Comparison of ENCODE assay signal across 6 cellular contexts in genomic region chr7:99379693-99380031, GRCh38. TPM values are rescaled to one million over a fixed set of nuclear protein-coding genes. Genes with fewer than 3 reads are reported as not detected.
DNase-seq lines count a peak whose midpoint lies in the region; TF ChIP-seq lines count a peak whose summit lies in the region.
"Not testable (repeated sequence)": the region's sequence is repeated elsewhere in the genome, so short reads cannot be mapped to it uniquely, and the experiment has no call there.

No MANE protein-coding gene starts in this region.

- CTCF ChIA-PET in activated naive CD4-positive, alpha-beta T cell treated with anti-CD3 and anti-CD28 coated beads, Interleukin-2, amount 10 ng/mL, durations not matched to agents 7 days and 5 days (lab: Charles Lee), result not testable (repeated sequence)

- peak overlapping the region; percentile 74 for H3K4me3 Mint-ChIP-seq in activated naive CD4-positive, alpha-beta T cell treated with anti-CD3 and anti-CD28 coated beads, Interleukin-2, amount 10 ng/mL, durations not matched to agents 7 days and 5 days

- H3K27ac ChIP-seq in Karpas-422 (ENCODE audit: low read length), result peak overlapping the region; percentile 87
- H3K27ac ChIP-seq in epithelial cell of prostate, result peak overlapping the region; percentile 89
- H3K27ac ChIP-seq in mesendoderm (ENCODE audit: low read depth, low read length), result peak overlapping the region; percentile 46
- peak overlapping the region; percentile 78 for H3K27ac ChIP-seq in smooth muscle cell (ENCODE audit: low read depth)

- peaks cover 31% of the 10 kb centered on the region for H3K36me3 Mint-ChIP-seq in activated naive CD4-positive, alpha-beta T cell treated with anti-CD3 and anti-CD28 coated beads, Interleukin-2, amount 10 ng/mL, durations not matched to agents 7 days and 5 days

- not testable (repeated sequence) for H3K23ac ChIP-seq in mesendoderm (ENCODE audit: low read length)

- not testable (repeated sequence) for H4K8ac ChIP-seq in mesendoderm (ENCODE audit: low read depth, low read length)

- not testable (repeated sequence) for TF ChIP-seq CTCF in AG09309 (IDR thresholded peaks at IDR 0.05; ENCODE audit: control insufficient read depth, insufficient read depth, low read depth, low read length, missing control alignments); smooth muscle cell (IDR thresholded peaks at IDR 0.05; ENCODE audit: borderline replicate concordance, insufficient read depth, poor library complexity, severe bottlenecking)

- peaks cover 10% of the 10 kb centered on the region for H3F3A ChIP-seq in smooth muscle cell (ENCODE audit: low read depth)

- DNase-seq in AG09309 (ENCODE audit: low read depth); Karpas-422; activated naive CD4-positive, alpha-beta T cell treated with anti-CD3 and anti-CD28 coated beads, Interleukin-2, amount 10 ng/mL, durations not matched to agents 7 days and 5 days; epithelial cell of prostate (ENCODE audit: low read depth, low spot score); mesendoderm; smooth muscle cell (lab: John Stamatoyannopoulos, UW; ENCODE audit: unreplicated experiment): not testable (repeated sequence)

- H2AFZ ChIP-seq in Karpas-422 (ENCODE audit: low read length); smooth muscle cell (ENCODE audit: low read depth): not testable (repeated sequence)

- H3K4me1 ChIP-seq in Karpas-422 (ENCODE audit: low read length), result peaks cover 47% of the 10 kb centered on the region
- not testable (repeated sequence) for H3K4me1 ChIP-seq in mesendoderm (ENCODE audit: control insufficient read depth, low read depth, low read length); smooth muscle cell (ENCODE audit: low read depth)

- not testable (repeated sequence) for H4K20me1 ChIP-seq in Karpas-422 (ENCODE audit: insufficient read depth, low read depth, low read length)
- H4K20me1 ChIP-seq in smooth muscle cell (ENCODE audit: low read depth), result peaks cover 70% of the 10 kb centered on the region

- not testable (repeated sequence) for H2AK5ac ChIP-seq in mesendoderm (ENCODE audit: low read length)

- H3K27me3 ChIP-seq in Karpas-422 (ENCODE audit: low read length); mesendoderm (ENCODE audit: insufficient read depth, low read length, poor library complexity); smooth muscle cell (ENCODE audit: low read depth): not testable (repeated sequence)

- H3K79me2 ChIP-seq in Karpas-422 (ENCODE audit: low read length) (peaks cover 85% of the 10 kb centered on the region), mesendoderm (ENCODE audit: control insufficient read depth, insufficient read depth, low read length) (peaks cover 13% of the 10 kb centered on the region), smooth muscle cell (ENCODE audit: low read depth) (peaks cover 74% of the 10 kb centered on the region)

- not testable (repeated sequence) for H4K5ac ChIP-seq in mesendoderm (ENCODE audit: low read length)

- WGBS in mesendoderm (ENCODE audit: extremely low coverage, insufficient coverage, low lambda C conversion rate), result no CpG with 5 or more reads among the region's 7 CpGs
- WGBS in smooth muscle cell (ENCODE audit: low lambda C conversion rate), result 56% methylated on average over 7 of the region's 7 CpGs

- H3K4ac ChIP-seq in mesendoderm (ENCODE audit: low read depth, low read length), result not testable (repeated sequence)

- H3K18ac ChIP-seq in mesendoderm (ENCODE audit: low read length), result not testable (repeated sequence)

- H3K79me1 ChIP-seq in mesendoderm (ENCODE audit: low read length), result peaks cover 26% of the 10 kb centered on the region

- not testable (repeated sequence) for H2BK120ac ChIP-seq in mesendoderm (ENCODE audit: low read depth, low read length)

- not testable (repeated sequence) for H3K9me2 ChIP-seq in Karpas-422 (replicated peaks; ENCODE audit: insufficient read depth, low read length)

- H3K9me3 ChIP-seq in Karpas-422 (ENCODE audit: low read length); smooth muscle cell (replicated peaks; ENCODE audit: low read depth): not testable (repeated sequence)

- H3K9me3 Mint-ChIP-seq in activated naive CD4-positive, alpha-beta T cell treated with anti-CD3 and anti-CD28 coated beads, Interleukin-2, amount 10 ng/mL, durations not matched to agents 7 days and 5 days, result not testable (repeated sequence)

- H3K4me3 ChIP-seq in AG09309 (ENCODE audit: control insufficient read depth, low read depth, low read length) (peak overlapping the region; percentile 8; the same call in 1 of the 2 replicates), Karpas-422 (ENCODE audit: low read length) (peak overlapping the region; percentile 56; the same call in 1 of the 2 replicates)
- not testable (repeated sequence) for H3K4me3 ChIP-seq in mesendoderm (ENCODE audit: low read length); smooth muscle cell

- peak overlapping the region; percentile 91 for H3K27ac Mint-ChIP-seq in activated naive CD4-positive, alpha-beta T cell treated with anti-CD3 and anti-CD28 coated beads, Interleukin-2, amount 10 ng/mL, durations not matched to agents 7 days and 5 days

- not testable (repeated sequence) for H2BK15ac ChIP-seq in mesendoderm (replicated peaks; ENCODE audit: low read depth)

- H3K56ac ChIP-seq in mesendoderm (ENCODE audit: low read length), result peak overlapping the region; percentile 64

- H3K36me3 ChIP-seq in Karpas-422 (ENCODE audit: insufficient read depth, low read length), result peaks cover 12% of the 10 kb centered on the region; the same call in 1 of the 2 replicates
- H3K36me3 ChIP-seq in mesendoderm (ENCODE audit: control insufficient read depth, insufficient read depth, low read length); smooth muscle cell (ENCODE audit: low read depth): not testable (repeated sequence)

- not testable (repeated sequence) for H2BK5ac ChIP-seq in mesendoderm (ENCODE audit: low read length)

- peaks cover 64% of the 10 kb centered on the region for H3K4me1 Mint-ChIP-seq in activated naive CD4-positive, alpha-beta T cell treated with anti-CD3 and anti-CD28 coated beads, Interleukin-2, amount 10 ng/mL, durations not matched to agents 7 days and 5 days

- not testable (repeated sequence) for H3K27me3 Mint-ChIP-seq in activated naive CD4-positive, alpha-beta T cell treated with anti-CD3 and anti-CD28 coated beads, Interleukin-2, amount 10 ng/mL, durations not matched to agents 7 days and 5 days

- H3K9ac ChIP-seq in Karpas-422 (ENCODE audit: low read length), result peak overlapping the region; percentile 72
- peak overlapping the region; percentile 49 for H3K9ac ChIP-seq in mesendoderm (ENCODE audit: low read length)
- H3K9ac ChIP-seq in smooth muscle cell (ENCODE audit: low read depth), result peak overlapping the region; percentile 39

- H3K4me2 ChIP-seq in Karpas-422 (ENCODE audit: low read depth, low read length, poor library complexity, severe bottlenecking) (peak overlapping the region; percentile 57), smooth muscle cell (peak overlapping the region; percentile 47)
- not testable (repeated sequence) for H3K4me2 ChIP-seq in mesendoderm (ENCODE audit: low read length)

RNA-seq across cellular contexts. Expression of gene ARPC1B, which starts 5.1 kb away (rescaled TPM):
- total RNA-seq in Karpas-422 (2014; rRNA removed; shearing (Covaris generic); ENCODE audit: low replicate concordance), result 146 and 305 TPM in 2 replicates
- 49.0 TPM for polyA plus RNA-seq in mesendoderm (2013, experiment 1 of 2)
- 46.9 TPM for polyA plus RNA-seq in mesendoderm (2013, experiment 2 of 2)
- 105 and 167 TPM in 2 replicates for total RNA-seq in smooth muscle cell
- 204 and 225 TPM in 2 replicates for polyA plus RNA-seq in smooth muscle cell

RNA-seq across cellular contexts. Expression of gene PDAP1, which starts 28.7 kb away (rescaled TPM):
- 14.2 and 43.0 TPM in 2 replicates for total RNA-seq in Karpas-422 (2014; rRNA removed; shearing (Covaris generic); ENCODE audit: low replicate concordance)
- polyA plus RNA-seq in mesendoderm (2013, experiment 1 of 2), result 160 TPM
- 164 TPM for polyA plus RNA-seq in mesendoderm (2013, experiment 2 of 2)
- 57.5 and 89.4 TPM in 2 replicates for total RNA-seq in smooth muscle cell
- polyA plus RNA-seq in smooth muscle cell, result 77.3 and 82.1 TPM in 2 replicates

RNA-seq across cellular contexts. Expression of gene BUD31, which starts 29.1 kb away (rescaled TPM):
- total RNA-seq in Karpas-422 (2014; rRNA removed; shearing (Covaris generic); ENCODE audit: low replicate concordance), result 63.7 and 81.8 TPM in 2 replicates
- polyA plus RNA-seq in mesendoderm (2013, experiment 1 of 2), result 150 TPM
- polyA plus RNA-seq in mesendoderm (2013, experiment 2 of 2), result 161 TPM
- total RNA-seq in smooth muscle cell, result 97.2 and 133 TPM in 2 replicates
- polyA plus RNA-seq in smooth muscle cell, result 222 and 249 TPM in 2 replicates

RNA-seq across cellular contexts. Expression of gene ARPC1A, which starts 54.0 kb away (rescaled TPM):
- 36.8 and 39.4 TPM in 2 replicates for total RNA-seq in Karpas-422 (2014; rRNA removed; shearing (Covaris generic); ENCODE audit: low replicate concordance)
- polyA plus RNA-seq in mesendoderm (2013, experiment 1 of 2), result 204 TPM
- 207 TPM for polyA plus RNA-seq in mesendoderm (2013, experiment 2 of 2)
- 80.8 and 85.0 TPM in 2 replicates for total RNA-seq in smooth muscle cell
- 109 and 113 TPM in 2 replicates for polyA plus RNA-seq in smooth muscle cell

RNA-seq across cellular contexts. Expression of gene PTCD1, which starts 58.9 kb away (rescaled TPM):
- 2.5 and 7.6 TPM in 2 replicates for total RNA-seq in Karpas-422 (2014; rRNA removed; shearing (Covaris generic); ENCODE audit: low replicate concordance)
- 5.1 TPM for polyA plus RNA-seq in mesendoderm (2013, experiment 1 of 2)
- 5.0 TPM for polyA plus RNA-seq in mesendoderm (2013, experiment 2 of 2)
- total RNA-seq in smooth muscle cell, result 2.7 and 10.8 TPM in 2 replicates
- 4.5 and 6.6 TPM in 2 replicates for polyA plus RNA-seq in smooth muscle cell
